ENCODE assay signal across 8 cellular contexts in the genomic region with DNA sequence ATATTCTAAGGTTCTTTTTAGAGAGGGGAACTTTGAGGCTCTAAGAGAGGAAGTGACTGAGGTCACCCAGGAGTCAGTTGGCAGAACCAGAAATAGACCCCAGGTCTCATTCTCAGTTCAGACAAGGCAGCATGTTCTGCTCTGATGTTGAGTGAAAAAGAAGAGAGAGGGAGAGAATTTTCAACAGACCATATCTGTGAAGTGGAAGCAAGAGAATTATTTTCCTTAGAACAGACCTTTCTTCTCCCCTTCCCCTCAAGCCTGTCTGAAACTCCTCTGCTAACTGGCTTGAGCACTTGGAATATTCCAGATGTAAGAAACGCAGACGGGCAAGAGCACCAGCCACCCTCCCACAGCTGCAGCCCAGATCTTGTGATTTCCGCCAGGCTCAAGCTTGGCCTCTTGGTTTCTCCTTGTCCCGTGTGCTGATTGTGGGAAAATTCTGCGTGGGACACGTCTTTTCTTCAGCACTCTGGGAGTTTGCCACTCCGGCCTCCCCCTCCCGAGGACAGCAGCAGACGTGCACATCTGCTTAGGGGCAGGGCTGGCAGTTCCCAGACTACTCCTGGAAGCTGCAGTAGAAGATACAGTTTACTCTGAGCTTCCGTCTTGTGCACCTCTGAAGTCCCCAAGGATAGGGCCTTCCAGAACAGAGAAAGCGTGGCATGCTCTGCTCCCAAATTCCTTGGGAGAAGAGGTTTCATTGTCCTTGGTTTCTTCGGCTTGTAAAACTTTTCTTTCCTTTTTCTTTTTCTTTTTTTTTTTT. TPM values are rescaled to one million over a fixed set of nuclear protein-coding genes. Genes with fewer than 3 reads are reported as not detected.
DNase-seq lines count a peak whose midpoint lies in the region; ATAC-seq and TF ChIP-seq lines count a peak whose summit lies in the region.

No MANE protein-coding gene starts in this region.

- H3K4me1 Mint-ChIP-seq in CD4-positive, CD25-positive, alpha-beta regulatory T cell: peaks cover 24 to 51% (median 43%) of the 10 kb centered on the region in 4 donors
- peaks cover 83% of the 10 kb centered on the region for H3K4me1 Mint-ChIP-seq in activated B cell treated with CpG ODN at 0.5 μM for 24 hours

- H3K9ac ChIP-seq in smooth muscle cell (ENCODE audit: low read depth): no peak overlapping the region

- H3K27ac Mint-ChIP-seq in CD4-positive, CD25-positive, alpha-beta regulatory T cell: peak overlapping the region; percentile 24 to 86 (median 53)
- H3K27ac Mint-ChIP-seq in activated B cell treated with CpG ODN at 0.5 μM for 24 hours: peak overlapping the region; percentile 94

- no peaks in the 10 kb centered on the region for H3K27me3 Mint-ChIP-seq in CD4-positive, CD25-positive, alpha-beta regulatory T cell
- no peaks in the 10 kb centered on the region for H3K27me3 Mint-ChIP-seq in activated B cell treated with CpG ODN at 0.5 μM for 24 hours

- no peaks in the 10 kb centered on the region for H3K36me3 Mint-ChIP-seq in CD4-positive, CD25-positive, alpha-beta regulatory T cell
- H3K36me3 Mint-ChIP-seq in activated B cell treated with CpG ODN at 0.5 μM for 24 hours (ENCODE audit: low read depth): no peaks in the 10 kb centered on the region

- peak overlapping the region in 2 of 4 donors; percentile 59 to 75 for H3K4me3 Mint-ChIP-seq in CD4-positive, CD25-positive, alpha-beta regulatory T cell
- peak overlapping the region; percentile 84 for H3K4me3 Mint-ChIP-seq in activated B cell treated with CpG ODN at 0.5 μM for 24 hours

- TF ChIP-seq POLR2A in erythroblast (IDR thresholded peaks at IDR 0.05; ENCODE audit: low read length): no peak
- TF ChIP-seq POLR2A in vagina (IDR thresholded peaks at IDR 0.05): no peak

- no peak overlapping the region for H2AFZ ChIP-seq in smooth muscle cell (ENCODE audit: low read depth)

- no peaks in the 10 kb centered on the region for H3K9me3 ChIP-seq in CD4-positive, CD25-positive, alpha-beta regulatory T cell (ENCODE audit: control insufficient read depth in 2 of 2, low read length in 2 of 2)
- H3K9me3 ChIP-seq in smooth muscle cell (replicated peaks; ENCODE audit: low read depth) (no peaks in the 10 kb centered on the region), vagina (no peaks in the 10 kb centered on the region)

- no peaks in the 10 kb centered on the region for H3K79me2 ChIP-seq in smooth muscle cell (ENCODE audit: low read depth)

- POLR2A ChIA-PET in activated B cell treated with CpG ODN at 0.5 μM for 24 hours (lab: Charles Lee): interaction anchor here (0.7 to 4.6 kb wide), 23 partner anchors 9 to 147 kb away, joined by 3 to 90 read pairs (median 7); partner anchors contain the start of gene IKZF1

- H3K4me2 ChIP-seq in smooth muscle cell: no peak overlapping the region

- no peaks in the 10 kb centered on the region for H3K27me3 ChIP-seq in CD4-positive, CD25-positive, alpha-beta regulatory T cell (ENCODE audit: control insufficient read depth, insufficient read depth, low read length)
- H3K27me3 ChIP-seq in smooth muscle cell (ENCODE audit: low read depth): no peaks in the 10 kb centered on the region
- H3K27me3 ChIP-seq in vagina: no peaks in the 10 kb centered on the region

- H3K36me3 ChIP-seq in CD4-positive, CD25-positive, alpha-beta regulatory T cell (ENCODE audit: control insufficient read depth, insufficient read depth, low read length): no peaks in the 10 kb centered on the region
- no peaks in the 10 kb centered on the region for H3K36me3 ChIP-seq in smooth muscle cell (ENCODE audit: low read depth)
- no peaks in the 10 kb centered on the region for H3K36me3 ChIP-seq in vagina

- no peak overlapping the region for H3K27ac ChIP-seq in CD4-positive, CD25-positive, alpha-beta regulatory T cell (ENCODE audit: insufficient read depth, low read length, poor library complexity, severe bottlenecking)
- no peak overlapping the region for H3K27ac ChIP-seq in smooth muscle cell (ENCODE audit: low read depth)
- no peak overlapping the region for H3K27ac ChIP-seq in vagina

- no peaks in the 10 kb centered on the region for H4K20me1 ChIP-seq in smooth muscle cell (ENCODE audit: low read depth)

- TF ChIP-seq CTCF in activated B cell treated with CpG ODN at 0.5 μM for 24 hours (IDR thresholded peaks at IDR 0.05) (no peak), smooth muscle cell (IDR thresholded peaks at IDR 0.05; ENCODE audit: borderline replicate concordance, insufficient read depth, poor library complexity, severe bottlenecking) (no peak), vagina (IDR thresholded peaks at IDR 0.05) (no peak)

- ATAC-seq in CD4-positive, CD25-positive, alpha-beta regulatory T cell (ENCODE audit: low read depth in 2 of 2): peak; percentile 56 to 62
- peak; percentile 93 for ATAC-seq in GM19324 (IDR thresholded peaks at IDR 0.05; ENCODE audit: low FRiP score, unreplicated experiment)
- peak; percentile 95 for ATAC-seq in HG03135 (IDR thresholded peaks at IDR 0.05; ENCODE audit: unreplicated experiment)
- ATAC-seq in activated B cell treated with CpG ODN at 0.5 μM for 24 hours (ENCODE audit: low read depth): peak; percentile 89

- peak overlapping the region; percentile 9 for H3K4me3 ChIP-seq in CD4-positive, CD25-positive, alpha-beta regulatory T cell (ENCODE audit: low read depth, low read length)
- H3K4me3 ChIP-seq in smooth muscle cell (no peak overlapping the region), vagina (no peak overlapping the region)

- DNase-seq in CD4-positive, CD25-positive, alpha-beta regulatory T cell: peak in 1 of 3 donors; percentile 29
- DNase-seq in activated B cell treated with CpG ODN at 0.5 μM for 24 hours (no peak), erythroblast (lab: John Stamatoyannopoulos, UW) (no peak), smooth muscle cell (lab: John Stamatoyannopoulos, UW; ENCODE audit: unreplicated experiment) (no peak), vagina (ENCODE audit: extremely low spot score in 2 of 2) (no peak), H4 (ENCODE audit: low spot score) (no peak)

- peaks cover 22% of the 10 kb centered on the region for H3K4me1 ChIP-seq in CD4-positive, CD25-positive, alpha-beta regulatory T cell (ENCODE audit: control insufficient read depth, insufficient read depth, low read length, poor library complexity, severe bottlenecking)
- no peaks in the 10 kb centered on the region for H3K4me1 ChIP-seq in smooth muscle cell (ENCODE audit: low read depth)
- no peaks in the 10 kb centered on the region for H3K4me1 ChIP-seq in vagina

- CTCF ChIA-PET in activated B cell treated with CpG ODN at 0.5 μM for 24 hours (lab: Charles Lee): interaction anchor here (0.6 to 2.1 kb wide), 3 partner anchors 10 to 32 kb away, joined by 3 to 10 read pairs (median 4); no protein-coding TSS in a partner anchor

- 79% methylated on average over 12 of the region's 12 CpGs for WGBS in smooth muscle cell (ENCODE audit: low lambda C conversion rate)

- no peaks in the 10 kb centered on the region for H3F3A ChIP-seq in smooth muscle cell (ENCODE audit: low read depth)

- intact Hi-C loops in activated B cell treated with CpG ODN at 0.5 μM for 24 hours (cut with micrococcal nuclease): loop anchor here (1.0 to 2.0 kb wide), 5 partner anchors 9 to 70 kb away; no protein-coding TSS in a partner anchor
- intact Hi-C loops in vagina (cut with DNase I): no loop called here

- H3K9me3 Mint-ChIP-seq in CD4-positive, CD25-positive, alpha-beta regulatory T cell: no peaks in the 10 kb centered on the region
- H3K9me3 Mint-ChIP-seq in activated B cell treated with CpG ODN at 0.5 μM for 24 hours: no peaks in the 10 kb centered on the region

RNA-seq across cellular contexts. Expression of gene IKZF1, which starts 22.7 kb away (rescaled TPM):
- total RNA-seq in CD4-positive, CD25-positive, alpha-beta regulatory T cell: 376 TPM
- 100 to 1,000 TPM; 153 to 176 (median 164) TPM for polyA plus RNA-seq in CD4-positive, CD25-positive, alpha-beta regulatory T cell
- total RNA-seq in activated B cell treated with CpG ODN at 0.5 μM for 24 hours (301 and 325 TPM in 2 replicates), smooth muscle cell (not detected in 2 replicates), vagina (44.9 TPM)
- polyA plus RNA-seq in smooth muscle cell: not detected in 2 replicates
- total RNA-seq in H4 (2014; rRNA removed; shearing (Covaris generic)): 0.06 and 1.2 TPM in 2 replicates

Comparison
In these comparisons a context has a peak if more than half of its experiments do, and no peak if none do; other contexts are left out.
1. RNA of gene IKZF1, which starts 22.7 kb away (total RNA-seq): 376 TPM in CD4-positive, CD25-positive, alpha-beta regulatory T cell (single experiment), 301 to 325 TPM in activated B cell treated with CpG ODN at 0.5 μM for 24 hours and 44.9 TPM in vagina (single experiment); 0.06 to 1.2 TPM in H4 and not detected in smooth muscle cell; every median in the first group is over 10 times any median in the second.
2. Peak in every context shown above with its lines, with median percentiles within 50 percentile points of each other: ATAC-seq.